ENCODE assay signal across 8 cellular contexts in genomic region chr3:185823280-185824044, GRCh38. TPM values are rescaled to one million over a fixed set of nuclear protein-coding genes. Genes with fewer than 3 reads are reported as not detected.
DNase-seq lines count a peak whose midpoint lies in the region; ATAC-seq and TF ChIP-seq lines count a peak whose summit lies in the region.

No MANE protein-coding gene starts in this region.

- H4K20me1 ChIP-seq in OCI-LY7 (ENCODE audit: insufficient read depth, low read length) = no peaks in the 10 kb centered on the region

- H3K4me3 ChIP-seq in OCI-LY7 (ENCODE audit: low read depth, low read length, poor library complexity, severe bottlenecking) (no peak overlapping the region), astrocyte of the spinal cord (ENCODE audit: low read depth, low read length) (peak overlapping the region; percentile 90), iPS-15b (ENCODE audit: low read depth, low read length) (peak overlapping the region; percentile 83), skin epidermis (peak overlapping the region; percentile 55 to 74 (median 65))

- H3K27me3 ChIP-seq in iPS-15b (ENCODE audit: control insufficient read depth, insufficient read depth, low read length) = peaks cover 9% of the 10 kb centered on the region

- TF ChIP-seq CTCF in OCI-LY7 (conservative IDR thresholded peaks at IDR 0.05; ENCODE audit: low read length) (no peak), astrocyte of the spinal cord (IDR thresholded peaks at IDR 0.05; ENCODE audit: low read depth, low read length) (no peak)

- H2AFZ ChIP-seq in OCI-LY7 (ENCODE audit: low read length) = no peak overlapping the region

- intact Hi-C loops in OCI-LY7 (cut with micrococcal nuclease; ENCODE audit: unreplicated experiment) = no loop called here

- H3K4me1 ChIP-seq in OCI-LY7 (ENCODE audit: insufficient read depth, low read length, poor library complexity, severe bottlenecking) (no peaks in the 10 kb centered on the region), iPS-15b (ENCODE audit: control insufficient read depth, insufficient read depth, low read length) (peaks cover 25% of the 10 kb centered on the region)

- ATAC-seq in GM19397 (IDR thresholded peaks at IDR 0.05; ENCODE audit: unreplicated experiment) = no peak

- H3K27ac ChIP-seq in OCI-LY7 (ENCODE audit: low read depth, low read length, poor library complexity, severe bottlenecking) (no peak overlapping the region), skin epidermis (peak overlapping the region in 20 of 21 experiments; percentile 15 to 90 (median 68))

- no peaks in the 10 kb centered on the region for H3K9me2 ChIP-seq in OCI-LY7 (ENCODE audit: insufficient read depth, low read length)

- H3K9ac ChIP-seq in iPS-15b (ENCODE audit: low read depth, low read length) = peak overlapping the region; percentile 85

- peak overlapping the region; percentile 40; the same call in 1 of the 2 replicates for H3K4me2 ChIP-seq in OCI-LY7 (ENCODE audit: low read length)

- CTCF ChIA-PET in OCI-LY7 (lab: Charles Lee; ENCODE audit: unreplicated experiment) = no interaction called here

- no peaks in the 10 kb centered on the region for H3K9me3 ChIP-seq in OCI-LY7 (ENCODE audit: low read length)
- H3K9me3 ChIP-seq in iPS-15b (ENCODE audit: control insufficient read depth, insufficient read depth, low read length) = peaks cover 2% of the 10 kb centered on the region

- H3K79me2 ChIP-seq in OCI-LY7 (ENCODE audit: insufficient read depth, low read depth, low read length) = no peaks in the 10 kb centered on the region

- in situ Hi-C loops in astrocyte of the spinal cord (cut with HindIII; ENCODE audit: low sequenced_read_pairs) = no loop called here

- no peaks in the 10 kb centered on the region for H3K36me3 ChIP-seq in OCI-LY7 (ENCODE audit: insufficient read depth, low read length)
- peaks cover 8% of the 10 kb centered on the region for H3K36me3 ChIP-seq in iPS-15b (ENCODE audit: control insufficient read depth, insufficient read depth, low read length)

- no TSS peak for BruUV-seq in OCI-LY7 (replicated peaks; lab: Mats Ljungman, UMichigan)

- peak; percentile 40 for DNase-seq in NCI-H2196 (lab: John Stamatoyannopoulos, UW; ENCODE audit: unreplicated experiment)
- DNase-seq in NCI-H2196 treated with DMSO at 0.1 percent for 48 hours (lab: John Stamatoyannopoulos, UW; ENCODE audit: unreplicated experiment) = no peak
- no peak for DNase-seq in OCI-LY7 (ENCODE audit: low spot score)
- no peak for DNase-seq in astrocyte of the spinal cord (ENCODE audit: low read depth, low spot score)
- no peak for DNase-seq in mucosa of gallbladder (ENCODE audit: low spot score)

- POLR2A ChIA-PET in OCI-LY7 (lab: Charles Lee) = interaction anchor here (0.9 kb wide), 1 partner anchor 25 kb away, joined by 4 read pairs; no protein-coding TSS in a partner anchor

RNA-seq across cellular contexts. Expression of gene IGF2BP2, which starts 1.4 kb away (rescaled TPM):
- total RNA-seq in OCI-LY7 (2014; rRNA removed; shearing (Covaris generic)) = 0.28 TPM in 1 of 2 replicates, not detected in the other
- total RNA-seq in OCI-LY7 (2022) = not detected in 2 replicates
- total RNA-seq in mucosa of gallbladder = 26.7 TPM

Comparison
In these comparisons a context has a peak if more than half of its experiments do, and no peak if none do; other contexts are left out.
1. RNA of gene IGF2BP2, which starts 1.4 kb away (total RNA-seq): 26.7 TPM in mucosa of gallbladder (single experiment); 0.28 TPM in OCI-LY7; every median in the first group is over 10 times any median in the second.